11 cellular contexts compared by ENCODE assay signal in genomic region chr2:8606649-8607550, GRCh38.
DNase-seq lines count a peak whose midpoint lies in the region; ATAC-seq and TF ChIP-seq lines count a peak whose summit lies in the region.
"Had no signal": no experiment of that assay in that cellular context is flagged by ENCODE, and none has a peak within 500 bp of the region (broad histone marks: within the 10 kb centered on the region; RNA-seq: fewer than 3 reads in every experiment).

No MANE protein-coding gene starts in this region.

- no peak overlapping the region for H3K4me3 ChIP-seq in left ventricle myocardium inferior
- H3K4me3 ChIP-seq: spleen had no signal

- TF ChIP-seq CTCF in mesothelial cell of epicardium (IDR thresholded peaks at IDR 0.05; ENCODE audit: unreplicated experiment) = no peak
- TF ChIP-seq CTCF in left ventricle myocardium inferior (IDR thresholded peaks at IDR 0.05; ENCODE audit: borderline replicate concordance) = no peak

- DNase-seq in mesothelial cell of epicardium (ENCODE audit: low spot score in 2 of 2, unreplicated experiment in 2 of 2) (no peak), NAMALWA (ENCODE audit: low spot score) (no peak), left colon (no peak), left ventricle myocardium inferior (no peak), DMS153 treated with DMSO at 0.1 percent for 48 hours (lab: John Stamatoyannopoulos, UW; ENCODE audit: unreplicated experiment) (no peak)
- DNase-seq: amygdala, spleen had no signal

- no peaks in the 10 kb centered on the region for H3K36me3 ChIP-seq in left ventricle myocardium inferior
- H3K36me3 ChIP-seq: spleen had no signal

- H3K9me3 ChIP-seq in left ventricle myocardium inferior (replicated peaks) = no peaks in the 10 kb centered on the region

- peaks cover 12% of the 10 kb centered on the region for H3K4me1 ChIP-seq in left ventricle myocardium inferior

- no peak overlapping the region for H3K27ac ChIP-seq in left ventricle myocardium inferior (replicated peaks)
- H3K27ac ChIP-seq: spleen had no signal

- ATAC-seq in GM19025 (IDR thresholded peaks at IDR 0.05; ENCODE audit: low read depth, unreplicated experiment) = peak; percentile 11
- peak; percentile 37 for ATAC-seq in GM21717 (IDR thresholded peaks at IDR 0.05; ENCODE audit: unreplicated experiment)
- ATAC-seq in HG03342 (IDR thresholded peaks at IDR 0.05; ENCODE audit: unreplicated experiment) = peak; percentile 15
- ATAC-seq in left colon = no peak

- intact Hi-C loops in left colon (cut with DNase I, micrococcal nuclease) = no loop called here
- intact Hi-C loops in left ventricle myocardium inferior (cut with micrococcal nuclease) = no loop called here

- peaks cover 6% of the 10 kb centered on the region for H3K9me3 Mint-ChIP-seq in mesothelial cell of epicardium

- H3K27me3 Mint-ChIP-seq in mesothelial cell of epicardium (ENCODE audit: low read depth) = no peaks in the 10 kb centered on the region

- H3K27me3 ChIP-seq in left ventricle myocardium inferior (ENCODE audit: low read depth) = no peaks in the 10 kb centered on the region
- H3K27me3 ChIP-seq: spleen had no signal

- H3K27ac Mint-ChIP-seq in mesothelial cell of epicardium = peak overlapping the region; percentile 47

- H3K4me3 Mint-ChIP-seq in mesothelial cell of epicardium = no peak overlapping the region
- H3K4me3 Mint-ChIP-seq: T-helper 1 cell treated with Interleukin-12 subunit alpha and Interleukin-12 subunit beta and Interleukin-4 antibody, amounts not matched to agents 30 μg/mL and 1 μg/mL, for 36 hours had no signal

- H3K36me3 Mint-ChIP-seq in mesothelial cell of epicardium = peaks cover 2% of the 10 kb centered on the region

- H3K4me1 Mint-ChIP-seq in mesothelial cell of epicardium = peaks cover 63% of the 10 kb centered on the region
